In the genomic region with DNA sequence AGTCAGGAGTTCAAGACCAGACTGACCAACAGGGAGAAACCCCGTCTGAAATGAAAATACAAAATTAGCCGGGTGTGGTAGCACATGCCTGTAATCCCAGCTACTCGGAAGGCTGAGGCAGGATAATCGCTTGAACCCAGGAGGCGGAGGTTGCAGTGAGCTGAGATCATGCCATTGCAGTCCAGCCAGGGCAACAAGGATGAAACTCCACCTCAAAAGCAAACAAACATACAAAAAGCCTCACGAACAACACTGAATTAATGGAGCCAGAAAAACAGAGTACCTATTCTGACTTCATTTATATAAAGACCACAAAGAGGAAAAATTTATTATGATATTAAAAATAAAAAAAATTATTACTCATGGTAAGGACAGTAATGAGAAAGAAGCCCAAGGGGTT, we compare ENCODE assay signal across 8 cellular contexts.
DNase-seq lines count a peak whose midpoint lies in the region; ATAC-seq and TF ChIP-seq lines count a peak whose summit lies in the region.
"Not testable (repeated sequence)": the region's sequence is repeated elsewhere in the genome, so short reads cannot be mapped to it uniquely, and the experiment has no call there.

No MANE protein-coding gene starts in this region.

- TF ChIP-seq POLR2A in transverse colon (IDR thresholded peaks at IDR 0.05) = not testable (repeated sequence)

- POLR2A ChIA-PET in HEK293 (lab: Yijun Ruan, JAX) = not testable (repeated sequence)

- WGBS in transverse colon (ENCODE audit: low coverage in 1 of 2), 2 donors = 47 to 53% methylated on average over 2 to 6 of the region's 6 CpGs

- not testable (repeated sequence) for H3K27me3 ChIP-seq in CD4-positive, CD25-positive, alpha-beta regulatory T cell (ENCODE audit: control insufficient read depth, insufficient read depth, low read length); transverse colon

- not testable (repeated sequence) for H3K36me3 ChIP-seq in CD4-positive, CD25-positive, alpha-beta regulatory T cell (ENCODE audit: control insufficient read depth, insufficient read depth, low read length); HEK293 (ENCODE audit: control insufficient read depth in 2 of 2, insufficient read depth in 1 of 2, low read length in 2 of 2); mucosa of descending colon (ENCODE audit: low read depth); transverse colon

- not testable (repeated sequence) for ATAC-seq in CD4-positive, CD25-positive, alpha-beta regulatory T cell (ENCODE audit: low read depth in 2 of 2)
- ATAC-seq in left colon = peak; percentile 83
- ATAC-seq in mucosa of descending colon = peak; percentile 67

- DNase-seq in CD4-positive, CD25-positive, alpha-beta regulatory T cell; left colon: not testable (repeated sequence)
- DNase-seq in NCI-H460 (ENCODE audit: extremely low read depth, low read depth) (peak; percentile 33), NCI-H748 treated with DMSO at 0.1 percent for 48 hours (lab: John Stamatoyannopoulos, UW) (peak; percentile 4), mucosa of descending colon (peak in 2 of 3 donors; percentile 24 to 38), transverse colon (peak; percentile 22)

- not testable (repeated sequence) for H3K27ac Mint-ChIP-seq in CD4-positive, CD25-positive, alpha-beta regulatory T cell

- H3K4me1 Mint-ChIP-seq in CD4-positive, CD25-positive, alpha-beta regulatory T cell = peaks cover 11 to 21% (median 13%) of the 10 kb centered on the region in 4 donors

- H3K9me3 ChIP-seq in CD4-positive, CD25-positive, alpha-beta regulatory T cell (ENCODE audit: control insufficient read depth in 2 of 2, low read length in 2 of 2); HEK293 (ENCODE audit: control insufficient read depth, insufficient read depth, low read depth, low read length); mucosa of descending colon; transverse colon: not testable (repeated sequence)

- in situ Hi-C loops in transverse colon (cut with MboI; ENCODE audit: low pct_ligation_motif_present in 1 of 4, low pct_unique_long_range_greater_than_20kb in 1 of 4, low sequenced_read_pairs in 3 of 4) = not testable (repeated sequence)

- H3K27ac ChIP-seq in 22Rv1 (peak overlapping the region; percentile 70), transverse colon (peak overlapping the region in 2 of 4 donors; percentile 38 to 51)
- peak overlapping the region; percentile 14 for H3K27ac ChIP-seq in CD4-positive, CD25-positive, alpha-beta regulatory T cell (ENCODE audit: insufficient read depth, low read length, poor library complexity, severe bottlenecking)
- not testable (repeated sequence) for H3K27ac ChIP-seq in HEK293 (ENCODE audit: extremely low read depth, low read depth, low read length)

- H3K9me3 Mint-ChIP-seq in CD4-positive, CD25-positive, alpha-beta regulatory T cell = not testable (repeated sequence)

- TF ChIP-seq CTCF in 22Rv1 (IDR thresholded peaks at IDR 0.05); HEK293 (tag by site-specific recombination; IDR thresholded peaks at IDR 0.05); mucosa of descending colon (IDR thresholded peaks at IDR 0.05); transverse colon (IDR thresholded peaks at IDR 0.05): not testable (repeated sequence)

- not testable (repeated sequence) for H3K4me1 ChIP-seq in CD4-positive, CD25-positive, alpha-beta regulatory T cell (ENCODE audit: control insufficient read depth, insufficient read depth, low read length, poor library complexity, severe bottlenecking); HEK293 (ENCODE audit: control insufficient read depth, insufficient read depth, low read length); mucosa of descending colon (ENCODE audit: low read depth)
- peaks cover 0 to 24% (median 5%) of the 10 kb centered on the region in 4 donors for H3K4me1 ChIP-seq in transverse colon

- intact Hi-C loops in left colon (cut with DNase I, micrococcal nuclease); mucosa of descending colon (cut with DNase I, micrococcal nuclease); transverse colon (cut with DNase I; ENCODE audit: low total_unique reads): not testable (repeated sequence)

- H3K4me3 Mint-ChIP-seq in CD4-positive, CD25-positive, alpha-beta regulatory T cell = not testable (repeated sequence)

- CTCF ChIA-PET in HEK293 (lab: Yijun Ruan, JAX) = interaction anchor here (0.5 to 0.6 kb wide), 2 partner anchors 164 to 236 kb away, joined by 3 read pairs; no protein-coding TSS in a partner anchor

- H3K27me3 Mint-ChIP-seq in CD4-positive, CD25-positive, alpha-beta regulatory T cell = not testable (repeated sequence)

- not testable (repeated sequence) for H3K4me3 ChIP-seq in CD4-positive, CD25-positive, alpha-beta regulatory T cell (ENCODE audit: low read depth, low read length); HEK293 (ENCODE audit: low read depth, low read length); mucosa of descending colon; transverse colon

- not testable (repeated sequence) for TF ChIP-seq EP300 in transverse colon (IDR thresholded peaks at IDR 0.05; ENCODE audit: low read depth)

- not testable (repeated sequence) for H3K36me3 Mint-ChIP-seq in CD4-positive, CD25-positive, alpha-beta regulatory T cell

TF ChIP-seq in HEK293, 187 proteins besides CTCF, POLR2A, EP300 and RAD21:
- TF ChIP-seq ZBTB17 (tag by site-specific recombination; IDR thresholded peaks at IDR 0.05) (peak; percentile 35; the same call in 1 of the 2 replicates), KLF1 (tag by site-specific recombination; IDR thresholded peaks at IDR 0.05) (peak; percentile 66)
- TF ChIP-seq, protein P1, sequence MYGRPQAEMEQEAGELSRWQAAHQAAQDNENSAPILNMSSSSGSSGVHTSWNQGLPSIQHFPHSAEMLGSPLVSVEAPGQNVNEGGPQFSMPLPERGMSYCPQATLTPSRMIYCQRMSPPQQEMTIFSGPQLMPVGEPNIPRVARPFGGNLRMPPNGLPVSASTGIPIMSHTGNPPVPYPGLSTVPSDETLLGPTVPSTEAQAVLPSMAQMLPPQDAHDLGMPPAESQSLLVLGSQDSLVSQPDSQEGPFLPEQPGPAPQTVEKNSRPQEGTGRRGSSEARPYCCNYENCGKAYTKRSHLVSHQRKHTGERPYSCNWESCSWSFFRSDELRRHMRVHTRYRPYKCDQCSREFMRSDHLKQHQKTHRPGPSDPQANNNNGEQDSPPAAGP (tag by site-specific recombination; IDR thresholded peaks at IDR 0.05) = peak; percentile 49; the same call in 1 of the 2 replicates
